1 cellular context compared by ENCODE assay signal in genomic region chr11:7612056-7612660, GRCh38.
TF ChIP-seq lines count a peak whose summit lies in the region.

No MANE protein-coding gene starts in this region.

TF ChIP-seq in A549, 52 proteins besides CTCF, POLR2A, EP300 and RAD21 (continued from another document):
- TF ChIP-seq HES2 (IDR thresholded peaks at IDR 0.05) = no peak
- TF ChIP-seq, protein P1, sequence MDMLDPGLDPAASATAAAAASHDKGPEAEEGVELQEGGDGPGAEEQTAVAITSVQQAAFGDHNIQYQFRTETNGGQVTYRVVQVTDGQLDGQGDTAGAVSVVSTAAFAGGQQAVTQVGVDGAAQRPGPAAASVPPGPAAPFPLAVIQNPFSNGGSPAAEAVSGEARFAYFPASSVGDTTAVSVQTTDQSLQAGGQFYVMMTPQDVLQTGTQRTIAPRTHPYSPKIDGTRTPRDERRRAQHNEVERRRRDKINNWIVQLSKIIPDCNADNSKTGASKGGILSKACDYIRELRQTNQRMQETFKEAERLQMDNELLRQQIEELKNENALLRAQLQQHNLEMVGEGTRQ (IDR thresholded peaks at IDR 0.05) = no peak
- TF ChIP-seq ZNF302 (CRISPR knock-in tag; IDR thresholded peaks at IDR 0.05) = no peak
- TF ChIP-seq, protein P2, sequence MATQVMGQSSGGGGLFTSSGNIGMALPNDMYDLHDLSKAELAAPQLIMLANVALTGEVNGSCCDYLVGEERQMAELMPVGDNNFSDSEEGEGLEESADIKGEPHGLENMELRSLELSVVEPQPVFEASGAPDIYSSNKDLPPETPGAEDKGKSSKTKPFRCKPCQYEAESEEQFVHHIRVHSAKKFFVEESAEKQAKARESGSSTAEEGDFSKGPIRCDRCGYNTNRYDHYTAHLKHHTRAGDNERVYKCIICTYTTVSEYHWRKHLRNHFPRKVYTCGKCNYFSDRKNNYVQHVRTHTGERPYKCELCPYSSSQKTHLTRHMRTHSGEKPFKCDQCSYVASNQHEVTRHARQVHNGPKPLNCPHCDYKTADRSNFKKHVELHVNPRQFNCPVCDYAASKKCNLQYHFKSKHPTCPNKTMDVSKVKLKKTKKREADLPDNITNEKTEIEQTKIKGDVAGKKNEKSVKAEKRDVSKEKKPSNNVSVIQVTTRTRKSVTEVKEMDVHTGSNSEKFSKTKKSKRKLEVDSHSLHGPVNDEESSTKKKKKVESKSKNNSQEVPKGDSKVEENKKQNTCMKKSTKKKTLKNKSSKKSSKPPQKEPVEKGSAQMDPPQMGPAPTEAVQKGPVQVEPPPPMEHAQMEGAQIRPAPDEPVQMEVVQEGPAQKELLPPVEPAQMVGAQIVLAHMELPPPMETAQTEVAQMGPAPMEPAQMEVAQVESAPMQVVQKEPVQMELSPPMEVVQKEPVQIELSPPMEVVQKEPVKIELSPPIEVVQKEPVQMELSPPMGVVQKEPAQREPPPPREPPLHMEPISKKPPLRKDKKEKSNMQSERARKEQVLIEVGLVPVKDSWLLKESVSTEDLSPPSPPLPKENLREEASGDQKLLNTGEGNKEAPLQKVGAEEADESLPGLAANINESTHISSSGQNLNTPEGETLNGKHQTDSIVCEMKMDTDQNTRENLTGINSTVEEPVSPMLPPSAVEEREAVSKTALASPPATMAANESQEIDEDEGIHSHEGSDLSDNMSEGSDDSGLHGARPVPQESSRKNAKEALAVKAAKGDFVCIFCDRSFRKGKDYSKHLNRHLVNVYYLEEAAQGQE (IDR thresholded peaks at IDR 0.05) = no peak
- no peak for TF ChIP-seq BHLHE40 (IDR thresholded peaks at IDR 0.05; ENCODE audit: low read depth, low read length)
- no peak for TF ChIP-seq TFCP2L1 (CRISPR knock-in tag; IDR thresholded peaks at IDR 0.05)
- no peak for TF ChIP-seq ESRRA (IDR thresholded peaks at IDR 0.05; ENCODE audit: borderline replicate concordance, low read length)
- TF ChIP-seq ZC3H11A (IDR thresholded peaks at IDR 0.05) = no peak
- no peak for TF ChIP-seq RCOR1 (IDR thresholded peaks at IDR 0.05; ENCODE audit: low read depth, low read length)
- TF ChIP-seq MYC (IDR thresholded peaks at IDR 0.05; ENCODE audit: borderline replicate concordance, low read length) = no peak
- TF ChIP-seq ATOH8 (CRISPR knock-in tag; IDR thresholded peaks at IDR 0.05; ENCODE audit: low read depth) = no peak
- TF ChIP-seq TP53 (CRISPR knock-in tag; IDR thresholded peaks at IDR 0.05) = no peak
